ENCODE assay signal across 1 cellular context in genomic region chr17:4986951-4987766, GRCh38.
TF ChIP-seq lines count a peak whose summit lies in the region.

Gene CAMTA2, minus strand, starts transcription at chr17:4987675. Its CDS starts 1,453 bp downstream, at chr17:4986222.

TF ChIP-seq in HepG2, 621 proteins besides CTCF, POLR2A, EP300 and RAD21 (continued from another document and continues in another):
- TF ChIP-seq TIGD3 (CRISPR knock-in tag; IDR thresholded peaks at IDR 0.05; ENCODE audit: borderline replicate concordance) (no peak), RNF219 (CRISPR knock-in tag; IDR thresholded peaks at IDR 0.05) (no peak), KLF13 (CRISPR knock-in tag; IDR thresholded peaks at IDR 0.05) (no peak), E2F2 (CRISPR knock-in tag; IDR thresholded peaks at IDR 0.05; ENCODE audit: borderline replicate concordance) (no peak), BRD4 (CRISPR knock-in tag; IDR thresholded peaks at IDR 0.05) (no peak), TCF7L2 (IDR thresholded peaks at IDR 0.05; ENCODE audit: low read depth, low read length) (no peak), PRDM15 (CRISPR knock-in tag; IDR thresholded peaks at IDR 0.05) (no peak), CERS6 (CRISPR knock-in tag; IDR thresholded peaks at IDR 0.05) (no peak), CBX5 (CRISPR knock-in tag; IDR thresholded peaks at IDR 0.05; ENCODE audit: borderline replicate concordance) (peak; percentile 61; the same call in 1 of the 2 replicates), REL (CRISPR knock-in tag; conservative IDR thresholded peaks at IDR 0.05) (peak; percentile 67; the same call in 1 of the 2 replicates), MEIS1 (CRISPR knock-in tag; IDR thresholded peaks at IDR 0.05; ENCODE audit: borderline replicate concordance) (no peak; the same call in 1 of the 2 replicates), ELF3 (CRISPR knock-in tag; IDR thresholded peaks at IDR 0.05) (peak; percentile 79), ZMYM3 (CRISPR knock-in tag; IDR thresholded peaks at IDR 0.05) (no peak; the same call in 1 of the 2 replicates), UBTF (CRISPR knock-in tag; IDR thresholded peaks at IDR 0.05) (peak; percentile 98), ZSCAN29 (CRISPR knock-in tag; conservative IDR thresholded peaks at IDR 0.05) (no peak), ZIK1 (CRISPR knock-in tag; IDR thresholded peaks at IDR 0.05; ENCODE audit: borderline replicate concordance, low read depth) (0 out of 2 replicates have a peak, but pooled peaks have one; percentile 50), NONO (IDR thresholded peaks at IDR 0.05) (no peak), NONO (CRISPR knock-in tag; conservative IDR thresholded peaks at IDR 0.05) (peak; percentile 97), TEAD3 (CRISPR knock-in tag; optimal IDR thresholded peaks at IDR 0.05; ENCODE audit: borderline replicate concordance) (peak; percentile 46), ZC3H4 (CRISPR knock-in tag; IDR thresholded peaks at IDR 0.05; ENCODE audit: borderline replicate concordance) (no peak), TEF (CRISPR knock-in tag; IDR thresholded peaks at IDR 0.05) (no peak), HOMEZ (CRISPR knock-in tag; IDR thresholded peaks at IDR 0.05; ENCODE audit: low read depth) (peak; percentile 31; the same call in 1 of the 2 replicates), ZSCAN12 (CRISPR knock-in tag; IDR thresholded peaks at IDR 0.05) (0 out of 2 replicates have a peak, but pooled peaks have one; percentile 25), U2AF2 (IDR thresholded peaks at IDR 0.05; ENCODE audit: low read depth, low read length) (no peak), TAF1 (CRISPR knock-in tag; IDR thresholded peaks at IDR 0.05) (peak; percentile 73), ZNF407 (CRISPR knock-in tag; IDR thresholded peaks at IDR 0.05; ENCODE audit: not compliant biosample characterization) (no peak), ZNF382 (CRISPR knock-in tag; IDR thresholded peaks at IDR 0.05; ENCODE audit: borderline replicate concordance) (no peak), KMT2A (CRISPR knock-in tag; IDR thresholded peaks at IDR 0.05) (peak; percentile 67; the same call in 1 of the 2 replicates), FOXJ3 (CRISPR knock-in tag; IDR thresholded peaks at IDR 0.05; ENCODE audit: borderline replicate concordance) (0 out of 2 replicates have a peak, but pooled peaks have one; percentile 20)
